24 cellular contexts compared by ENCODE assay signal in genomic region chr6:132741281-132741680, GRCh38. TPM values are rescaled to one million over a fixed set of nuclear protein-coding genes. Genes with fewer than 3 reads are reported as not detected.
A peak's percentile ranks its signal among the peaks of the same experiment; 100 is the strongest.
DNase-seq lines count a peak whose midpoint lies in the region; ATAC-seq and TF ChIP-seq lines count a peak whose summit lies in the region.
"Had no signal": no experiment of that assay in that cellular context is flagged by ENCODE, and none has a peak within 500 bp of the region (broad histone marks: within the 10 kb centered on the region; RNA-seq: fewer than 3 reads in every experiment).

No MANE protein-coding gene starts in this region.

- H2BK15ac ChIP-seq in mesenchymal stem cell (ENCODE audit: low read depth, poor library complexity, severe bottlenecking), result no peak overlapping the region

- peaks cover 0 to 2% (median 0%) of the 10 kb centered on the region in 3 donors for H3K27me3 Mint-ChIP-seq in CD14-positive monocyte (ENCODE audit: low read depth in 3 of 3)

- no peak overlapping the region for H3K18ac ChIP-seq in mesenchymal stem cell (ENCODE audit: low read depth in 1 of 2, low read length in 2 of 2)

- H3K27me3 ChIP-seq in mesenchymal stem cell (ENCODE audit: control insufficient read depth in 1 of 2, insufficient read depth in 1 of 2, low read length in 2 of 2) (peaks cover 0 to 11% of the 10 kb centered on the region in 2 experiments), upper lobe of left lung (no peaks in the 10 kb centered on the region), lower lobe of right lung (ENCODE audit: low read depth) (no peaks in the 10 kb centered on the region), heart left ventricle (no peaks in the 10 kb centered on the region)
- H3K27me3 ChIP-seq: BLaER1 treated with 17β-estradiol and CSF1 and Interleukin-3, amounts not matched to agents 10 nM and 100 nM had no signal

- H4K8ac ChIP-seq in mesenchymal stem cell (ENCODE audit: low read length), result peak overlapping the region; percentile 14

- H3K9me3 Mint-ChIP-seq in CD14-positive monocyte, result peaks cover 0 to 19% (median 6%) of the 10 kb centered on the region in 7 donors
- H3K9me3 Mint-ChIP-seq: HFFc6 had no signal

- TF ChIP-seq EP300 in upper lobe of left lung (IDR thresholded peaks at IDR 0.05), result no peak

- no peaks in the 10 kb centered on the region for H3K36me3 ChIP-seq in mesenchymal stem cell (ENCODE audit: control insufficient read depth in 1 of 2, insufficient read depth in 2 of 2, low read depth in 1 of 2, low read length in 2 of 2)
- no peaks in the 10 kb centered on the region for H3K36me3 ChIP-seq in upper lobe of left lung
- H3K36me3 ChIP-seq in lower lobe of right lung, result no peaks in the 10 kb centered on the region
- H3K36me3 ChIP-seq in heart left ventricle, result no peaks in the 10 kb centered on the region
- H3K36me3 ChIP-seq: BE2C, HAP-1 had no signal

- no peak for TF ChIP-seq CTCF in CD14-positive monocyte (IDR thresholded peaks at IDR 0.05)
- TF ChIP-seq CTCF in upper lobe of left lung (IDR thresholded peaks at IDR 0.05), result no peak
- TF ChIP-seq CTCF in lower lobe of right lung (IDR thresholded peaks at IDR 0.05), result no peak
- no peak for TF ChIP-seq CTCF in heart left ventricle (IDR thresholded peaks at IDR 0.05)

- H3K79me1 ChIP-seq in mesenchymal stem cell (replicated peaks; ENCODE audit: low read length, poor library complexity, severe bottlenecking), result no peaks in the 10 kb centered on the region

- no peak overlapping the region for H3K14ac ChIP-seq in mesenchymal stem cell (ENCODE audit: low read length in 2 of 2)

- H2AFZ ChIP-seq in mesenchymal stem cell (ENCODE audit: low read depth, low read length), result no peak overlapping the region

- H2BK12ac ChIP-seq in mesenchymal stem cell (ENCODE audit: low read length in 2 of 2), result no peak overlapping the region

- no peak overlapping the region for H2BK5ac ChIP-seq in mesenchymal stem cell (ENCODE audit: low read depth, low read length, poor library complexity, severe bottlenecking)

- no peak overlapping the region for H3K27ac ChIP-seq in mesenchymal stem cell (ENCODE audit: low read length, poor library complexity, severe bottlenecking)
- peak overlapping the region in 3 of 4 donors; percentile 43 to 71 (median 65) for H3K27ac ChIP-seq in upper lobe of left lung
- H3K27ac ChIP-seq in lower lobe of right lung, result no peak overlapping the region
- no peak overlapping the region for H3K27ac ChIP-seq in heart left ventricle
- H3K27ac ChIP-seq: A549 had no signal

- H3K36me3 Mint-ChIP-seq in CD14-positive monocyte, result peaks cover 42 to 57% of the 10 kb centered on the region in 2 donors

- H3K9me3 ChIP-seq in mesenchymal stem cell (ENCODE audit: control insufficient read depth, low read length) (no peaks in the 10 kb centered on the region), upper lobe of left lung (no peaks in the 10 kb centered on the region), lower lobe of right lung (no peaks in the 10 kb centered on the region), heart left ventricle (no peaks in the 10 kb centered on the region)
- H3K9me3 ChIP-seq: A549, BE2C, HAP-1 had no signal

- intact Hi-C loops in CD14-positive monocyte (cut with micrococcal nuclease), result no loop called here
- intact Hi-C loops in lower lobe of right lung (cut with DNase I), result no loop called here
- intact Hi-C loops in heart left ventricle (cut with DNase I), result no loop called here

- TF ChIP-seq POLR2A in upper lobe of left lung (IDR thresholded peaks at IDR 0.05) (no peak), heart left ventricle (IDR thresholded peaks at IDR 0.05) (no peak)

- no peak overlapping the region for H3K4me3 ChIP-seq in mesenchymal stem cell (ENCODE audit: insufficient read depth in 1 of 2, low read depth in 1 of 2, low read length in 2 of 2)
- H3K4me3 ChIP-seq in upper lobe of left lung, result no peak overlapping the region
- no peak overlapping the region for H3K4me3 ChIP-seq in lower lobe of right lung
- no peak overlapping the region for H3K4me3 ChIP-seq in heart left ventricle
- H3K4me3 ChIP-seq: A549; BLaER1 treated with 17β-estradiol and CSF1 and Interleukin-3, amounts not matched to agents 10 nM and 100 nM; HAP-1 had no signal

- H3K4me1 Mint-ChIP-seq in CD14-positive monocyte, result peaks cover 69% of the 10 kb centered on the region

- no peak for DNase-seq in CD14-positive monocyte (ENCODE audit: low spot score)
- DNase-seq in astrocyte of the hippocampus (ENCODE audit: low read depth, low spot score), result peak; percentile 19
- DNase-seq in mesenchymal stem cell, result no peak
- DNase-seq in upper lobe of left lung, result no peak
- DNase-seq in lower lobe of right lung, result no peak
- no peak for DNase-seq in heart left ventricle
- DNase-seq: 8988T; ACHN; AML-193; BE2C; Calu3; CD4-positive, alpha-beta memory T cell; COR-L47; DMS53; DMS79 treated with DMSO at 0.1 percent for 48 hours; GF-D8; GOT3; HFFc6 had no signal

- no peak overlapping the region for H3K23ac ChIP-seq in mesenchymal stem cell (ENCODE audit: low read length in 2 of 2)

- ATAC-seq in upper lobe of left lung (ENCODE audit: low FRiP score in 2 of 2) (no peak), lower lobe of right lung (no peak), heart left ventricle (no peak), GM21360 (IDR thresholded peaks at IDR 0.05; ENCODE audit: unreplicated experiment) (no peak)
- ATAC-seq: A549 had no signal

- no peak overlapping the region for H2BK120ac ChIP-seq in mesenchymal stem cell (ENCODE audit: low read depth, low read length)

- no CpG with 5 or more reads among the region's 1 CpG for WGBS in mesenchymal stem cell
- 39 to 59% methylated on average over 1 of the region's 1 CpG for WGBS in upper lobe of left lung, 2 donors
- 45 to 74% (median 65%) methylated on average over 1 of the region's 1 CpG for WGBS in heart left ventricle, 4 donors

- H3K4ac ChIP-seq in mesenchymal stem cell (ENCODE audit: low read depth in 1 of 2, low read length in 2 of 2), result no peak overlapping the region

- H2AK5ac ChIP-seq in mesenchymal stem cell (ENCODE audit: low read length, severe bottlenecking), result no peak overlapping the region

- H3K27ac Mint-ChIP-seq in CD14-positive monocyte, result peak overlapping the region; percentile 86 to 96 (median 93)
- H3K27ac Mint-ChIP-seq: HFFc6 had no signal

- no peaks in the 10 kb centered on the region for H3K4me1 ChIP-seq in mesenchymal stem cell (ENCODE audit: control insufficient read depth, insufficient read depth, low read depth, low read length)
- peaks cover 0 to 10% (median 4%) of the 10 kb centered on the region in 4 donors for H3K4me1 ChIP-seq in upper lobe of left lung
- peaks cover 10% of the 10 kb centered on the region for H3K4me1 ChIP-seq in lower lobe of right lung
- peaks cover 0 to 17% (median 0%) of the 10 kb centered on the region in 12 donors for H3K4me1 ChIP-seq in heart left ventricle
- H3K4me1 ChIP-seq: A549, BE2C had no signal

- H3K4me2 ChIP-seq in mesenchymal stem cell (ENCODE audit: low read length, poor library complexity, severe bottlenecking), result no peak overlapping the region
- H3K4me2 ChIP-seq: A549 had no signal

- no peak overlapping the region for H3K9ac ChIP-seq in mesenchymal stem cell (ENCODE audit: low read length)

- H4K91ac ChIP-seq in mesenchymal stem cell (ENCODE audit: low read length), result no peak overlapping the region

- no peak overlapping the region for H3K4me3 Mint-ChIP-seq in CD14-positive monocyte
- H3K4me3 Mint-ChIP-seq: CD4-positive, alpha-beta memory T cell; HFFc6 had no signal

RNA-seq across cellular contexts. Expression of gene VNN2, which starts 16.4 kb away (rescaled TPM):
- 100 to 1,000 TPM; 359 to 394 TPM for polyA plus RNA-seq in CD14-positive monocyte
- 1.4 TPM for polyA plus RNA-seq in mesenchymal stem cell (2013, experiment 1 of 2)
- polyA plus RNA-seq in mesenchymal stem cell (2013, experiment 2 of 2), result 1.1 TPM
- 10 to 100 TPM in 5 of 6 donors, 1 to 10 TPM in 1; 5.2 to 29.3 (median 16.9) TPM for total RNA-seq in upper lobe of left lung
- total RNA-seq in lower lobe of right lung, result 32.6 TPM
- total RNA-seq in heart left ventricle, result 1 to 10 TPM; 1.1 to 6.9 (median 2.5) TPM
- polyA plus RNA-seq in heart left ventricle, result under 1 TPM; 0.30 to 0.39 TPM
- total RNA-seq: Daoy, G401, HFFc6 had no signal
- polyA plus RNA-seq: A549 had no signal

RNA-seq across cellular contexts. Expression of gene VNN1, which starts 27.4 kb away (rescaled TPM):
- polyA plus RNA-seq in CD14-positive monocyte, result 10 to 100 TPM; 47.9 to 61.2 TPM
- polyA plus RNA-seq in mesenchymal stem cell (2013, experiment 1 of 2), result 0.03 TPM
- 0.03 TPM for polyA plus RNA-seq in mesenchymal stem cell (2013, experiment 2 of 2)
- total RNA-seq in upper lobe of left lung, result 1 to 10 TPM in 5 of 6 donors, under 1 TPM in 1; 0.67 to 9.4 (median 4.7) TPM
- total RNA-seq in lower lobe of right lung, result 10.0 TPM
- total RNA-seq in heart left ventricle, result 1 to 10 TPM in 3 of 9 donors, under 1 TPM in 6; 0.29 to 2.2 (median 0.57) TPM
- under 1 TPM; 0.38 to 0.44 TPM for polyA plus RNA-seq in heart left ventricle
- total RNA-seq: G401 had no signal
- polyA plus RNA-seq: CD4-positive, alpha-beta memory T cell had no signal

RNA-seq across cellular contexts. Expression of gene SLC18B1, which starts 57.2 kb away (rescaled TPM):
- polyA plus RNA-seq in CD14-positive monocyte (10 to 100 TPM; 24.8 to 36.6 TPM), heart left ventricle (1 to 10 TPM; 2.5 to 3.1 TPM)
- 10.4 TPM for polyA plus RNA-seq in mesenchymal stem cell (2013, experiment 1 of 2)
- 10.8 TPM for polyA plus RNA-seq in mesenchymal stem cell (2013, experiment 2 of 2)
- total RNA-seq in upper lobe of left lung (10 to 100 TPM in 1 of 6 donors, 1 to 10 TPM in 5; 3.6 to 12.0 (median 6.2) TPM), lower lobe of right lung (8.1 TPM), heart left ventricle (1 to 10 TPM; 1.1 to 7.4 (median 2.8) TPM)

Comparison
In these comparisons a context has a peak if more than half of its experiments do, and no peak if none do; other contexts are left out.
1. H3K27ac ChIP-seq: peak in upper lobe of left lung (3 of 4); none in mesenchymal stem cell (single experiment), lower lobe of right lung (single experiment) and heart left ventricle (0 of 12).